ENCODE assay signal across 10 cellular contexts in genomic region chr4:7206856-7207567, GRCh38. TPM values are rescaled to one million over a fixed set of nuclear protein-coding genes. Genes with fewer than 3 reads are reported as not detected.
DNase-seq lines count a peak whose midpoint lies in the region; ATAC-seq and TF ChIP-seq lines count a peak whose summit lies in the region.
"Had no signal": no experiment of that assay in that cellular context is flagged by ENCODE, and none has a peak within 500 bp of the region (broad histone marks: within the 10 kb centered on the region; RNA-seq: fewer than 3 reads in every experiment).

No MANE protein-coding gene starts in this region.

- no peak overlapping the region for H3K4me3 ChIP-seq in fibroblast of pulmonary artery (replicated peaks; ENCODE audit: low read depth, low read length)
- H3K4me3 ChIP-seq: SK-N-MC had no signal

- TF ChIP-seq CTCF in fibroblast of pulmonary artery (IDR thresholded peaks at IDR 0.05; ENCODE audit: low read length, missing control alignments) (no peak), nephron progenitor cell (IDR thresholded peaks at IDR 0.05) (no peak)

- H3K4me3 Mint-ChIP-seq in nephron progenitor cell = peak overlapping the region; percentile 35
- H3K4me3 Mint-ChIP-seq: memory B cell had no signal

- peaks cover 57% of the 10 kb centered on the region for H3K4me1 Mint-ChIP-seq in nephron progenitor cell
- H3K4me1 Mint-ChIP-seq: memory B cell had no signal

- ATAC-seq in HG02588 (IDR thresholded peaks at IDR 0.05; ENCODE audit: unreplicated experiment) = no peak

- H3K27ac Mint-ChIP-seq in nephron progenitor cell = peak overlapping the region; percentile 75
- H3K27ac Mint-ChIP-seq: memory B cell had no signal

- H3K27me3 Mint-ChIP-seq in nephron progenitor cell (ENCODE audit: low read depth, poor library complexity) = no peaks in the 10 kb centered on the region

- no peaks in the 10 kb centered on the region for H3K9me3 Mint-ChIP-seq in nephron progenitor cell
- H3K9me3 Mint-ChIP-seq: memory B cell had no signal

- DNase-seq in AG08396 (ENCODE audit: low spot score) (peak; percentile 94), fibroblast of pulmonary artery (ENCODE audit: low read depth) (peak; percentile 85), nephron progenitor cell (peak; percentile 60), NCI-H526 treated with DMSO at 0.1 percent for 48 hours (lab: John Stamatoyannopoulos, UW) (no peak), AML-193 (lab: John Stamatoyannopoulos, UW) (no peak)
- DNase-seq in activated naive CD4-positive, alpha-beta T cell (lab: John Stamatoyannopoulos, UW) = no peak

- no peaks in the 10 kb centered on the region for H3K36me3 Mint-ChIP-seq in nephron progenitor cell (ENCODE audit: low read depth)
- H3K36me3 Mint-ChIP-seq: memory B cell had no signal

TF ChIP-seq in PFSK-1, 5 proteins besides CTCF, POLR2A, EP300 and RAD21:
- TF ChIP-seq TAF1 (IDR thresholded peaks at IDR 0.05; ENCODE audit: borderline replicate concordance, insufficient read depth, low read length) (no peak), POLR2AphosphoS5 (IDR thresholded peaks at IDR 0.05; ENCODE audit: low read depth, low read length) (no peak), SIN3A (IDR thresholded peaks at IDR 0.05; ENCODE audit: borderline replicate concordance, insufficient read depth, low read length) (peak; percentile 40; the same call in 1 of the 2 replicates), FOXP2 (optimal IDR thresholded peaks at IDR 0.05; ENCODE audit: borderline replicate concordance, extremely low read depth, extremely low read length, insufficient read depth) (no peak), REST (IDR thresholded peaks at IDR 0.05; ENCODE audit: insufficient read depth in 1 of 2, low read depth in 2 of 2, low read length in 2 of 2) (0 out of 4 replicates have a peak, but pooled peaks of 1 of the 2 experiments have one; percentile 12)

RNA-seq across cellular contexts. Expression of gene SORCS2, which starts 14.7 kb away (rescaled TPM):
- polyA plus RNA-seq in PFSK-1 (2012; ENCODE audit: insufficient read length, low read depth) = 24.0 TPM

Comparison
In these comparisons a context has a peak if more than half of its experiments do, and no peak if none do; other contexts are left out.
1. DNase-seq: peak in AG08396 (single experiment), fibroblast of pulmonary artery (single experiment) and nephron progenitor cell (single experiment); none in NCI-H526 treated with DMSO at 0.1 percent for 48 hours (single experiment), AML-193 (0 of 2) and activated naive CD4-positive, alpha-beta T cell (0 of 4).